In the genomic region with DNA sequence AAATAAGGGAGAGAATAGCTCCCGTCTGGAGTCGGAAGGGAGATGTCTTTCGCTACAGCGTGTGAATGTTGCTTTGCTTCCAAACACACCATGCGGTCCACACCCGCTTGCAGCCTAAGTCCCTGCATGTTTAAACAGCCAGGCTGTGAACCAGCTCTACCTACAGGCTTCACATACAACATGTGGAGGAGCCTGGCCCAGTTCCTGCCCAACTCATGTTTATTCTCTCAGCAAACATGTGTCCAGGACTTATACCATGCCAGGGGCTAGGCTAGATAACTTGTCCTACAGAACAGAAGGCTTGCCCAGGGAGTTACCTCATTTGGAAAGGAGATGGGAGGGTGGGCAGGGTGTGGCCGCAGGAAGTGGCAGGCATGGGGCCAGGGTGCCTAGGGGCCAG, we compare ENCODE assay signal across 2 cellular contexts.
TF ChIP-seq lines count a peak whose summit lies in the region.

No MANE protein-coding gene starts in this region.

TF ChIP-seq in WTC11, 78 proteins besides CTCF, POLR2A, EP300 and RAD21 (continued from another document):
- TF ChIP-seq, protein P1, sequence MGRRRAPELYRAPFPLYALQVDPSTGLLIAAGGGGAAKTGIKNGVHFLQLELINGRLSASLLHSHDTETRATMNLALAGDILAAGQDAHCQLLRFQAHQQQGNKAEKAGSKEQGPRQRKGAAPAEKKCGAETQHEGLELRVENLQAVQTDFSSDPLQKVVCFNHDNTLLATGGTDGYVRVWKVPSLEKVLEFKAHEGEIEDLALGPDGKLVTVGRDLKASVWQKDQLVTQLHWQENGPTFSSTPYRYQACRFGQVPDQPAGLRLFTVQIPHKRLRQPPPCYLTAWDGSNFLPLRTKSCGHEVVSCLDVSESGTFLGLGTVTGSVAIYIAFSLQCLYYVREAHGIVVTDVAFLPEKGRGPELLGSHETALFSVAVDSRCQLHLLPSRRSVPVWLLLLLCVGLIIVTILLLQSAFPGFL (CRISPR knock-in tag; IDR thresholded peaks at IDR 0.05; ENCODE audit: borderline replicate concordance), result no peak
- no peak for TF ChIP-seq NR1H2 (CRISPR knock-in tag; IDR thresholded peaks at IDR 0.05)
- no peak for TF ChIP-seq NR3C1 (CRISPR knock-in tag; conservative IDR thresholded peaks at IDR 0.05; ENCODE audit: low read depth)
- TF ChIP-seq NFATC4 (CRISPR knock-in tag; IDR thresholded peaks at IDR 0.05), result no peak
- no peak for TF ChIP-seq NFE2L1 (CRISPR knock-in tag; IDR thresholded peaks at IDR 0.05)
- no peak for TF ChIP-seq ESRRA (CRISPR knock-in tag; IDR thresholded peaks at IDR 0.05; ENCODE audit: borderline replicate concordance)
- TF ChIP-seq, protein P2, sequence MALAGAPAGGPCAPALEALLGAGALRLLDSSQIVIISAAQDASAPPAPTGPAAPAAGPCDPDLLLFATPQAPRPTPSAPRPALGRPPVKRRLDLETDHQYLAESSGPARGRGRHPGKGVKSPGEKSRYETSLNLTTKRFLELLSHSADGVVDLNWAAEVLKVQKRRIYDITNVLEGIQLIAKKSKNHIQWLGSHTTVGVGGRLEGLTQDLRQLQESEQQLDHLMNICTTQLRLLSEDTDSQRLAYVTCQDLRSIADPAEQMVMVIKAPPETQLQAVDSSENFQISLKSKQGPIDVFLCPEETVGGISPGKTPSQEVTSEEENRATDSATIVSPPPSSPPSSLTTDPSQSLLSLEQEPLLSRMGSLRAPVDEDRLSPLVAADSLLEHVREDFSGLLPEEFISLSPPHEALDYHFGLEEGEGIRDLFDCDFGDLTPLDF (CRISPR knock-in tag; IDR thresholded peaks at IDR 0.05), result no peak
- TF ChIP-seq TP53 (CRISPR knock-in tag; IDR thresholded peaks at IDR 0.05), result no peak
- no peak for TF ChIP-seq TEAD4 (CRISPR knock-in tag; IDR thresholded peaks at IDR 0.05)
- TF ChIP-seq SMAD3 (CRISPR knock-in tag; IDR thresholded peaks at IDR 0.05; ENCODE audit: borderline replicate concordance), result no peak
- TF ChIP-seq FOXJ3 (CRISPR knock-in tag; IDR thresholded peaks at IDR 0.05; ENCODE audit: borderline replicate concordance), result no peak
- TF ChIP-seq FOXK1 (CRISPR knock-in tag; IDR thresholded peaks at IDR 0.05), result no peak
- TF ChIP-seq RORB (CRISPR knock-in tag; IDR thresholded peaks at IDR 0.05), result no peak
- TF ChIP-seq SMAD4 (CRISPR knock-in tag; IDR thresholded peaks at IDR 0.05), result no peak
- TF ChIP-seq, protein P3, sequence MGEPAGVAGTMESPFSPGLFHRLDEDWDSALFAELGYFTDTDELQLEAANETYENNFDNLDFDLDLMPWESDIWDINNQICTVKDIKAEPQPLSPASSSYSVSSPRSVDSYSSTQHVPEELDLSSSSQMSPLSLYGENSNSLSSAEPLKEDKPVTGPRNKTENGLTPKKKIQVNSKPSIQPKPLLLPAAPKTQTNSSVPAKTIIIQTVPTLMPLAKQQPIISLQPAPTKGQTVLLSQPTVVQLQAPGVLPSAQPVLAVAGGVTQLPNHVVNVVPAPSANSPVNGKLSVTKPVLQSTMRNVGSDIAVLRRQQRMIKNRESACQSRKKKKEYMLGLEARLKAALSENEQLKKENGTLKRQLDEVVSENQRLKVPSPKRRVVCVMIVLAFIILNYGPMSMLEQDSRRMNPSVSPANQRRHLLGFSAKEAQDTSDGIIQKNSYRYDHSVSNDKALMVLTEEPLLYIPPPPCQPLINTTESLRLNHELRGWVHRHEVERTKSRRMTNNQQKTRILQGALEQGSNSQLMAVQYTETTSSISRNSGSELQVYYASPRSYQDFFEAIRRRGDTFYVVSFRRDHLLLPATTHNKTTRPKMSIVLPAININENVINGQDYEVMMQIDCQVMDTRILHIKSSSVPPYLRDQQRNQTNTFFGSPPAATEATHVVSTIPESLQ (CRISPR knock-in tag; IDR thresholded peaks at IDR 0.05), result no peak

TF ChIP-seq in HEK293T, 16 proteins besides CTCF, POLR2A, EP300 and RAD21 (continued from another document):
- TF ChIP-seq SUZ12 (IDR thresholded peaks at IDR 0.05) (no peak), FOXA1 (IDR thresholded peaks at IDR 0.05) (no peak)
